ENCODE assay signal across 2 cellular contexts in genomic region chr19:2648099-2648498, GRCh38.
TF ChIP-seq lines count a peak whose summit lies in the region.

No MANE protein-coding gene starts in this region.

TF ChIP-seq in HEK293, 187 proteins besides CTCF, POLR2A, EP300 and RAD21:
- TF ChIP-seq ZNF202 (tag by site-specific recombination; IDR thresholded peaks at IDR 0.05; ENCODE audit: borderline replicate concordance) (no peak), ZNF121 (tag by site-specific recombination; IDR thresholded peaks at IDR 0.05) (peak; percentile 94)

TF ChIP-seq in GM12878, 131 proteins besides CTCF, POLR2A, EP300 and RAD21:
- TF ChIP-seq USF1 (IDR thresholded peaks at IDR 0.05; ENCODE audit: borderline replicate concordance, extremely low read length, insufficient read depth, low read depth, low read length) (no peak), CEBPZ (IDR thresholded peaks at IDR 0.05; ENCODE audit: low read depth, low read length) (no peak), NFYA (IDR thresholded peaks at IDR 0.05; ENCODE audit: borderline replicate concordance, low read depth, low read length) (no peak), RELA (IDR thresholded peaks at IDR 0.05; ENCODE audit: borderline replicate concordance, partially characterized antibody) (no peak), ETV6 (conservative IDR thresholded peaks at IDR 0.05 in 1 of 2, IDR thresholded peaks at IDR 0.05 in 1 of 2; ENCODE audit: borderline replicate concordance in 1 of 2, low read depth in 1 of 2) (no peak), JUND (IDR thresholded peaks at IDR 0.05; ENCODE audit: low read depth, low read length) (no peak), ESRRA (IDR thresholded peaks at IDR 0.05; ENCODE audit: low read length) (no peak)
